In genomic region chr2:104849618-104850097, GRCh38 we compare ENCODE assay signal across 8 cellular contexts. TPM values are rescaled to one million over a fixed set of nuclear protein-coding genes. Genes with fewer than 3 reads are reported as not detected.
DNase-seq lines count a peak whose midpoint lies in the region; ATAC-seq and TF ChIP-seq lines count a peak whose summit lies in the region.

No MANE protein-coding gene starts in this region.

- DNase-seq in NCI-H510A treated with DMSO at 0.1 percent for 48 hours (lab: John Stamatoyannopoulos, UW) (peak; percentile 78), NCI-H510A (lab: John Stamatoyannopoulos, UW) (no peak), NCI-H774 (lab: John Stamatoyannopoulos, UW) (peak; percentile 61), left ventricle myocardium inferior (no peak), sigmoid colon (no peak), sciatic nerve (ENCODE audit: low spot score) (no peak)
- DNase-seq in activated gamma-delta T cell treated with anti-CD3 and anti-CD28 coated beads, Interleukin-2, amount 50 U/mL, for 16 hours (ENCODE audit: low read depth), result peak; percentile 39

- ATAC-seq in HG03103 (IDR thresholded peaks at IDR 0.05; ENCODE audit: low read depth, unreplicated experiment), result peak; percentile 37
- ATAC-seq in sciatic nerve, result no peak

- WGBS in sigmoid colon, 2 donors, result 0 to 1% methylated on average over 5 of the region's 5 CpGs

- intact Hi-C loops in left ventricle myocardium inferior (cut with micrococcal nuclease), result no loop called here
- intact Hi-C loops in sigmoid colon (cut with DNase I), result no loop called here
- intact Hi-C loops in sciatic nerve (cut with DNase I), result no loop called here

- peaks cover 100% of the 10 kb centered on the region for H3K27me3 ChIP-seq in left ventricle myocardium inferior (ENCODE audit: low read depth)
- H3K27me3 ChIP-seq in sigmoid colon, result peaks cover 51 to 100% (median 95%) of the 10 kb centered on the region in 3 donors

- peaks cover 37% of the 10 kb centered on the region for H3K4me1 ChIP-seq in left ventricle myocardium inferior
- peaks cover 0 to 40% (median 37%) of the 10 kb centered on the region in 4 donors for H3K4me1 ChIP-seq in sigmoid colon

- TF ChIP-seq CTCF in left ventricle myocardium inferior (IDR thresholded peaks at IDR 0.05; ENCODE audit: borderline replicate concordance), result peak; percentile 77
- TF ChIP-seq CTCF in sigmoid colon (IDR thresholded peaks at IDR 0.05), result peak; percentile 14 to 63 (median 50)

- TF ChIP-seq EP300 in sigmoid colon (IDR thresholded peaks at IDR 0.05), result no peak

- TF ChIP-seq POLR2A in sigmoid colon (IDR thresholded peaks at IDR 0.05), result no peak

- H3K36me3 ChIP-seq in left ventricle myocardium inferior (no peaks in the 10 kb centered on the region), sigmoid colon (no peaks in the 10 kb centered on the region)

- H3K9me3 ChIP-seq in left ventricle myocardium inferior (replicated peaks) (no peaks in the 10 kb centered on the region), sigmoid colon (no peaks in the 10 kb centered on the region)

- H3K27ac ChIP-seq in left ventricle myocardium inferior (replicated peaks), result no peak overlapping the region
- no peak overlapping the region for H3K27ac ChIP-seq in sigmoid colon

- no peak overlapping the region for H3K4me3 ChIP-seq in left ventricle myocardium inferior
- H3K4me3 ChIP-seq in sigmoid colon, result no peak overlapping the region

RNA-seq across cellular contexts. Expression of gene POU3F3, which starts 4.3 kb away (rescaled TPM):
- total RNA-seq in left ventricle myocardium inferior, result 0.11 TPM
- 1 to 10 TPM in 1 of 4 donors, under 1 TPM in 3; 0.36 to 1.4 (median 0.80) TPM for total RNA-seq in sigmoid colon
- polyA plus RNA-seq in sigmoid colon, result under 1 TPM in 1 of 3 donors, not detected in 2; 0.39 TPM
- total RNA-seq in sciatic nerve, result not detected

Comparison
In these comparisons a context has a peak if more than half of its experiments do, and no peak if none do; other contexts are left out.
1. DNase-seq: peak in NCI-H510A treated with DMSO at 0.1 percent for 48 hours (single experiment), NCI-H774 (single experiment) and activated gamma-delta T cell treated with anti-CD3 and anti-CD28 coated beads, Interleukin-2, amount 50 U/mL, for 16 hours (single experiment); none in NCI-H510A (single experiment), left ventricle myocardium inferior (single experiment), sigmoid colon (single experiment) and sciatic nerve (single experiment).